In the genomic region with DNA sequence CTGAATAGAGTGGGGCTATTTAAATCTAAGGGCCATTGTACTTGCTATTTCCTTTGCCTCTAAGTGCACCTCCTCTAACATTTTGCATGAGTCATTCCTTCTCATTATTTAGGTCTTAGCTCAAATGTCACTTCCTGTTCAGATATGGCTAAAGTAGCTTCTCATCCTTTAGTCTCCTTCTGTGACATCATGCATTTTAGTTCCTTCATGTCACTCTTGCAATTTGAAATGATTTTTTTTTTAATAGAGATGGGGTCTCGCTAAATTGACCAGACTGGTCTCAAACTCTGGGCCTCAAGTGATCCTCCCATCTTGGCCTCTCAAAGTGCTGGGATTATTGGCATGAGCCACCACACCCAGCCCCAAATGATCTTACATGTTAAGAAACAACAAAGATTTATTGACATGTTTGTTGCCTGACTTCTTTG, we compare ENCODE assay signal across 11 cellular contexts. TPM values are rescaled to one million over a fixed set of nuclear protein-coding genes. Genes with fewer than 3 reads are reported as not detected.
DNase-seq lines count a peak whose midpoint lies in the region; ATAC-seq and TF ChIP-seq lines count a peak whose summit lies in the region.
"Had no signal": no experiment of that assay in that cellular context is flagged by ENCODE, and none has a peak within 500 bp of the region (broad histone marks: within the 10 kb centered on the region; RNA-seq: fewer than 3 reads in every experiment).

No MANE protein-coding gene starts in this region.

- no peaks in the 10 kb centered on the region for H3K36me3 ChIP-seq in adipocyte (ENCODE audit: control insufficient read depth, insufficient read depth, low read length, severe bottlenecking)
- peaks cover 3% of the 10 kb centered on the region for H3K36me3 ChIP-seq in effector memory CD4-positive, alpha-beta T cell (ENCODE audit: control insufficient read depth, insufficient read depth, low read length)

- ATAC-seq in natural killer cell treated with Interleukin-12 subunit alpha and Interleukin-12 subunit beta and Interleukin-15 and Interleukin-18, amount 100 ng/mL, for 72 hours: peak; percentile 73 to 91
- ATAC-seq in GM18868 (IDR thresholded peaks at IDR 0.05; ENCODE audit: unreplicated experiment): no peak

- peak; percentile 6 for DNase-seq in NCI-H2227 treated with DMSO at 0.1 percent for 48 hours (lab: John Stamatoyannopoulos, UW)
- no peak for DNase-seq in NCI-H2227 (lab: John Stamatoyannopoulos, UW; ENCODE audit: unreplicated experiment)
- peak; percentile 49 for DNase-seq in NB4 (ENCODE audit: low read depth)
- DNase-seq in adipocyte (ENCODE audit: low read depth): peak; percentile 31
- DNase-seq in natural killer cell treated with Interleukin-12 subunit alpha and Interleukin-12 subunit beta and Interleukin-15 and Interleukin-18, amount 100 ng/mL, for 72 hours (ENCODE audit: low spot score): no peak
- DNase-seq in putamen (ENCODE audit: low spot score): no peak
- no peak for DNase-seq in effector memory CD4-positive, alpha-beta T cell
- DNase-seq: 8988T, NCI-H524 treated with DMSO at 0.1 percent for 48 hours had no signal

- H3K27ac Mint-ChIP-seq in natural killer cell treated with Interleukin-12 subunit alpha and Interleukin-12 subunit beta and Interleukin-15 and Interleukin-18, amount 100 ng/mL, for 72 hours: peak overlapping the region; percentile 50 to 62

- H3K27me3 ChIP-seq in adipocyte (replicated peaks; ENCODE audit: control insufficient read depth, insufficient read depth, low read length): no peaks in the 10 kb centered on the region
- no peaks in the 10 kb centered on the region for H3K27me3 ChIP-seq in effector memory CD4-positive, alpha-beta T cell (replicated peaks; ENCODE audit: control insufficient read depth, insufficient read depth, low read length, poor library complexity, severe bottlenecking)

- H3K27ac ChIP-seq in effector memory CD4-positive, alpha-beta T cell (ENCODE audit: insufficient read depth, low read length, poor library complexity, severe bottlenecking): no peak overlapping the region
- H3K27ac ChIP-seq: HL-60 had no signal

- H3K27me3 Mint-ChIP-seq in natural killer cell treated with Interleukin-12 subunit alpha and Interleukin-12 subunit beta and Interleukin-15 and Interleukin-18, amount 100 ng/mL, for 72 hours: no peaks in the 10 kb centered on the region

- H3K9me3 ChIP-seq in adipocyte (ENCODE audit: control insufficient read depth, low read length): no peaks in the 10 kb centered on the region
- H3K9me3 ChIP-seq in effector memory CD4-positive, alpha-beta T cell (ENCODE audit: control insufficient read depth, low read length): no peaks in the 10 kb centered on the region

- H3K4me3 Mint-ChIP-seq in natural killer cell treated with Interleukin-12 subunit alpha and Interleukin-12 subunit beta and Interleukin-15 and Interleukin-18, amount 100 ng/mL, for 72 hours: peak overlapping the region; percentile 11

- H3K4me1 ChIP-seq in adipocyte (ENCODE audit: control insufficient read depth, insufficient read depth, low read length): no peaks in the 10 kb centered on the region
- H3K4me1 ChIP-seq in effector memory CD4-positive, alpha-beta T cell (ENCODE audit: control insufficient read depth, insufficient read depth, low read length, poor library complexity, severe bottlenecking): no peaks in the 10 kb centered on the region

- H3K9me3 Mint-ChIP-seq in natural killer cell treated with Interleukin-12 subunit alpha and Interleukin-12 subunit beta and Interleukin-15 and Interleukin-18, amount 100 ng/mL, for 72 hours: no peaks in the 10 kb centered on the region

- H3K36me3 Mint-ChIP-seq in natural killer cell treated with Interleukin-12 subunit alpha and Interleukin-12 subunit beta and Interleukin-15 and Interleukin-18, amount 100 ng/mL, for 72 hours: no peaks in the 10 kb centered on the region

- no peak overlapping the region for H3K4me3 ChIP-seq in NB4 (ENCODE audit: low read depth, low read length)
- no peak overlapping the region for H3K4me3 ChIP-seq in adipocyte (ENCODE audit: low read length)
- no peak overlapping the region for H3K4me3 ChIP-seq in effector memory CD4-positive, alpha-beta T cell (ENCODE audit: insufficient read depth, low read depth, low read length, poor library complexity, severe bottlenecking)

- TF ChIP-seq POLR2A in NB4 (IDR thresholded peaks at IDR 0.05; ENCODE audit: extremely low read depth, insufficient read length): no peak

- H3K9ac ChIP-seq in adipocyte (ENCODE audit: low read length): no peak overlapping the region

- no peak for TF ChIP-seq CTCF in NB4 (IDR thresholded peaks at IDR 0.05; ENCODE audit: low read depth, low read length)

- H3K4me1 Mint-ChIP-seq in natural killer cell treated with Interleukin-12 subunit alpha and Interleukin-12 subunit beta and Interleukin-15 and Interleukin-18, amount 100 ng/mL, for 72 hours (ENCODE audit: low read depth in 2 of 2): peaks cover 15 to 17% of the 10 kb centered on the region in 2 donors

RNA-seq across cellular contexts. Expression of a gene that starts 6.6 kb away (rescaled TPM):
- 1 to 10 TPM; 3.0 to 3.7 TPM for total RNA-seq in natural killer cell treated with Interleukin-12 subunit alpha and Interleukin-12 subunit beta and Interleukin-15 and Interleukin-18, amount 100 ng/mL, for 72 hours

Comparison
In these comparisons a context has a peak if more than half of its experiments do, and no peak if none do; other contexts are left out.
1. DNase-seq: peak in NCI-H2227 treated with DMSO at 0.1 percent for 48 hours (single experiment), NB4 (single experiment) and adipocyte (single experiment); none in NCI-H2227 (single experiment), natural killer cell treated with Interleukin-12 subunit alpha and Interleukin-12 subunit beta and Interleukin-15 and Interleukin-18, amount 100 ng/mL, for 72 hours (single experiment), putamen (single experiment) and effector memory CD4-positive, alpha-beta T cell (0 of 3).